ENCODE assay signal across 31 cellular contexts in genomic region chr10:56593120-56593519, GRCh38.
DNase-seq lines count a peak whose midpoint lies in the region; ATAC-seq, FAIRE-seq and TF ChIP-seq lines count a peak whose summit lies in the region.
"Had no signal": no experiment of that assay in that cellular context is flagged by ENCODE, and none has a peak within 500 bp of the region (broad histone marks: within the 10 kb centered on the region; RNA-seq: fewer than 3 reads in every experiment).

No MANE protein-coding gene starts in this region.

- CTCF ChIA-PET in PC-3 (lab: Charles Lee): no interaction called here
- CTCF ChIA-PET in K562 (lab: Yijun Ruan, JAX; ENCODE audit: low intra/inter-chr PET ratio): no interaction called here

- in situ Hi-C loops in K562 (cut with MboI): no loop called here

- no peaks in the 10 kb centered on the region for H3K9me2 ChIP-seq in PC-3 (replicated peaks; ENCODE audit: low read length)

- no peaks in the 10 kb centered on the region for H3K27me3 ChIP-seq in PC-3 (ENCODE audit: low read length)
- H3K27me3 ChIP-seq in K562 (ENCODE audit: control insufficient read depth in 2 of 2, insufficient read depth in 2 of 2, low read length in 2 of 2): no peaks in the 10 kb centered on the region
- H3K27me3 ChIP-seq: BE2C; BLaER1; BLaER1 treated with 17β-estradiol and CSF1 and Interleukin-3, amounts not matched to agents 10 nM and 100 nM had no signal

- H3K9me1 ChIP-seq in K562 (ENCODE audit: control insufficient read depth, insufficient read depth, low read length): no peaks in the 10 kb centered on the region

- no peak overlapping the region for H2AFZ ChIP-seq in PC-3 (ENCODE audit: low read length)
- H2AFZ ChIP-seq in K562 (ENCODE audit: low read depth, low read length): no peak overlapping the region

- TF ChIP-seq CTCF in PC-3 (conservative IDR thresholded peaks at IDR 0.05; ENCODE audit: low read depth, low read length): no peak
- TF ChIP-seq CTCF in K562 (IDR thresholded peaks at IDR 0.05 in 2 of 3, conservative IDR thresholded peaks at IDR 0.05 in 1 of 3; ENCODE audit: insufficient read depth in 2 of 3, low read depth in 1 of 3, low read length in 3 of 3): no peak

- H3K79me2 ChIP-seq in PC-3 (ENCODE audit: low read length) (no peaks in the 10 kb centered on the region), K562 (ENCODE audit: control insufficient read depth, insufficient read depth, low read length) (no peaks in the 10 kb centered on the region)

- no peak overlapping the region for H3K27ac ChIP-seq in PC-3 (ENCODE audit: low read length)
- H3K27ac ChIP-seq in K562 (ENCODE audit: extremely low read depth, low read depth, low read length): no peak overlapping the region
- H3K27ac ChIP-seq: 22Rv1; A549; BLaER1; BLaER1 treated with 17β-estradiol and CSF1 and Interleukin-3, amounts not matched to agents 10 nM and 100 nM; C4-2B had no signal

- H3K36me3 ChIP-seq in PC-3 (ENCODE audit: low read depth, low read length) (no peaks in the 10 kb centered on the region), K562 (ENCODE audit: control insufficient read depth, insufficient read depth, low read length) (no peaks in the 10 kb centered on the region)
- H3K36me3 ChIP-seq: BE2C; BLaER1; BLaER1 treated with 17β-estradiol and CSF1 and Interleukin-3, amounts not matched to agents 10 nM and 100 nM had no signal

- no peaks in the 10 kb centered on the region for H3K9me3 ChIP-seq in PC-3 (ENCODE audit: low read length)
- H3K9me3 ChIP-seq in K562 (replicated peaks; ENCODE audit: control insufficient read depth, insufficient read depth, low read depth, low read length): no peaks in the 10 kb centered on the region; the same call in 1 of the 2 replicates
- H3K9me3 ChIP-seq: A549; BE2C; BLaER1; BLaER1 treated with 17β-estradiol and CSF1 and Interleukin-3, amounts not matched to agents 10 nM and 100 nM had no signal

- POLR2A ChIA-PET in PC-3 (lab: Charles Lee; ENCODE audit: unreplicated experiment): no interaction called here
- POLR2A ChIA-PET in K562 (lab: Yijun Ruan, JAX): no interaction called here

- no peaks in the 10 kb centered on the region for H3F3A ChIP-seq in PC-3 (ENCODE audit: low read length, unreplicated experiment)

- no peak for TF ChIP-seq POLR2A in K562 (conservative IDR thresholded peaks at IDR 0.05)

- no peaks in the 10 kb centered on the region for H3K4me1 ChIP-seq in PC-3 (ENCODE audit: insufficient read depth, low read length)
- H3K4me1 ChIP-seq in K562 (replicated peaks in 1 of 2; ENCODE audit: control insufficient read depth in 2 of 2, insufficient read depth in 2 of 2, low read length in 2 of 2): no peaks in the 10 kb centered on the region
- H3K4me1 ChIP-seq: A549; BE2C; BLaER1; BLaER1 treated with 17β-estradiol and CSF1 and Interleukin-3, amounts not matched to agents 10 nM and 100 nM; Caco-2 had no signal

- H3K4me3 ChIP-seq in PC-3 (ENCODE audit: low read length) (no peak overlapping the region), K562 (no peak overlapping the region)
- H3K4me3 ChIP-seq: A549; BLaER1; BLaER1 treated with 17β-estradiol and CSF1 and Interleukin-3, amounts not matched to agents 10 nM and 100 nM had no signal

- TF ChIP-seq EP300 in K562 (IDR thresholded peaks at IDR 0.05; ENCODE audit: low read length): no peak

- no peak for TF ChIP-seq RAD21 in K562 (CRISPR knock-in tag; conservative IDR thresholded peaks at IDR 0.05 in 1 of 2, IDR thresholded peaks at IDR 0.05 in 1 of 2)

- no peaks in the 10 kb centered on the region for H4K20me1 ChIP-seq in PC-3 (ENCODE audit: low read length)
- no peaks in the 10 kb centered on the region for H4K20me1 ChIP-seq in K562 (replicated peaks; ENCODE audit: control insufficient read depth, insufficient read depth, low read length)
- H4K20me1 ChIP-seq: BLaER1; BLaER1 treated with 17β-estradiol and CSF1 and Interleukin-3, amounts not matched to agents 10 nM and 100 nM had no signal

- intact Hi-C loops in PC-3 (cut with micrococcal nuclease): no loop called here
- intact Hi-C loops in K562 (cut with micrococcal nuclease): no loop called here

- H3K9ac ChIP-seq in PC-3 (ENCODE audit: low read length) (no peak overlapping the region), K562 (ENCODE audit: insufficient read depth in 1 of 2, low read depth in 2 of 2, low read length in 2 of 2) (no peak overlapping the region)
- H3K9ac ChIP-seq: BLaER1; BLaER1 treated with 17β-estradiol and CSF1 and Interleukin-3, amounts not matched to agents 10 nM and 100 nM had no signal

- H3K4me2 ChIP-seq in PC-3 (ENCODE audit: low read length) (no peak overlapping the region), K562 (ENCODE audit: insufficient read depth, low read length) (no peak overlapping the region)
- H3K4me2 ChIP-seq: A549; BLaER1; BLaER1 treated with 17β-estradiol and CSF1 and Interleukin-3, amounts not matched to agents 10 nM and 100 nM had no signal

- DNase-seq in PC-3 (no peak), K562 (ENCODE audit: extremely low read depth in 1 of 4, low spot score in 3 of 4) (no peak), NCI-H1694 treated with DMSO at 0.1 percent for 48 hours (lab: John Stamatoyannopoulos, UW) (no peak)
- DNase-seq: 8988T; ACHN; AML-193; BE2C; C1 segment of cervical spinal cord; Caco-2; Calu3; CD4-positive, alpha-beta memory T cell; CD4-positive, alpha-beta T cell; CD4-positive, CD25-positive, alpha-beta regulatory T cell; CD8-positive, alpha-beta memory T cell; CD8-positive, alpha-beta T cell; COR-L47; DMS 273 treated with DMSO at 0.1 percent for 48 hours; DMS153; DMS53; DMS79; DMS79 treated with DMSO at 0.1 percent for 48 hours; DND-41; EL had no signal

- 0% methylated on average over 1 of the region's 1 CpG for WGBS in K562 (ENCODE audit: insufficient coverage, low coverage, missing lambda C conversion rate)

- peak; percentile 97 for ATAC-seq in PC-3
- ATAC-seq in K562: no peak
- no peak for ATAC-seq in GM21381 (IDR thresholded peaks at IDR 0.05; ENCODE audit: unreplicated experiment)
- ATAC-seq: A549; CD8-positive, alpha-beta T cell had no signal

- peak; percentile 19 for FAIRE-seq in K562 (lab: Jason Lieb, UNC)
- FAIRE-seq: A204.1, A549, D721Med had no signal

- BruUV-seq in PC-3 (replicated peaks; lab: Mats Ljungman, UMichigan): no TSS peak
- BruUV-seq in K562 (replicated peaks; lab: Mats Ljungman, UMichigan): no TSS peak

TF ChIP-seq in K562, 482 proteins besides CTCF, POLR2A, EP300 and RAD21 (continues in another document):
- TF ChIP-seq FOXM1 (IDR thresholded peaks at IDR 0.05; ENCODE audit: low read depth) (no peak), FOXM1 (CRISPR knock-in tag; IDR thresholded peaks at IDR 0.05; ENCODE audit: low read depth) (no peak), ZNF280B (CRISPR knock-in tag; IDR thresholded peaks at IDR 0.05) (no peak), MAFF (IDR thresholded peaks at IDR 0.05; ENCODE audit: low read length) (no peak), HNRNPL (IDR thresholded peaks at IDR 0.05; ENCODE audit: low read depth, low read length) (no peak), ZNF12 (CRISPR knock-in tag; IDR thresholded peaks at IDR 0.05) (no peak), HLTF (IDR thresholded peaks at IDR 0.05) (no peak), PKNOX1 (IDR thresholded peaks at IDR 0.05) (no peak), ZNF133 (CRISPR knock-in tag; IDR thresholded peaks at IDR 0.05) (no peak), FOXK1 (CRISPR knock-in tag; IDR thresholded peaks at IDR 0.05; ENCODE audit: borderline replicate concordance) (no peak), NBN (IDR thresholded peaks at IDR 0.05; ENCODE audit: low read depth) (no peak), SIX5 (IDR thresholded peaks at IDR 0.05; ENCODE audit: borderline replicate concordance in 1 of 2, insufficient read depth in 1 of 2, low read depth in 1 of 2, low read length in 2 of 2) (no peak)
- TF ChIP-seq, protein P1, sequence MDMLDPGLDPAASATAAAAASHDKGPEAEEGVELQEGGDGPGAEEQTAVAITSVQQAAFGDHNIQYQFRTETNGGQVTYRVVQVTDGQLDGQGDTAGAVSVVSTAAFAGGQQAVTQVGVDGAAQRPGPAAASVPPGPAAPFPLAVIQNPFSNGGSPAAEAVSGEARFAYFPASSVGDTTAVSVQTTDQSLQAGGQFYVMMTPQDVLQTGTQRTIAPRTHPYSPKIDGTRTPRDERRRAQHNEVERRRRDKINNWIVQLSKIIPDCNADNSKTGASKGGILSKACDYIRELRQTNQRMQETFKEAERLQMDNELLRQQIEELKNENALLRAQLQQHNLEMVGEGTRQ (CRISPR knock-in tag; IDR thresholded peaks at IDR 0.05): no peak
- TF ChIP-seq, protein P2, sequence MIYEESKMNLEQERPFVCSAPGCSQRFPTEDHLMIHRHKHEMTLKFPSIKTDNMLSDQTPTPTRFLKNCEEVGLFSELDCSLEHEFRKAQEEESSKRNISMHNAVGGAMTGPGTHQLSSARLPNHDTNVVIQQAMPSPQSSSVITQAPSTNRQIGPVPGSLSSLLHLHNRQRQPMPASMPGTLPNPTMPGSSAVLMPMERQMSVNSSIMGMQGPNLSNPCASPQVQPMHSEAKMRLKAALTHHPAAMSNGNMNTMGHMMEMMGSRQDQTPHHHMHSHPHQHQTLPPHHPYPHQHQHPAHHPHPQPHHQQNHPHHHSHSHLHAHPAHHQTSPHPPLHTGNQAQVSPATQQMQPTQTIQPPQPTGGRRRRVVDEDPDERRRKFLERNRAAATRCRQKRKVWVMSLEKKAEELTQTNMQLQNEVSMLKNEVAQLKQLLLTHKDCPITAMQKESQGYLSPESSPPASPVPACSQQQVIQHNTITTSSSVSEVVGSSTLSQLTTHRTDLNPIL (CRISPR knock-in tag; IDR thresholded peaks at IDR 0.05): no peak
